Comparison of ENCODE assay signal across 1 cellular context in the genomic region with DNA sequence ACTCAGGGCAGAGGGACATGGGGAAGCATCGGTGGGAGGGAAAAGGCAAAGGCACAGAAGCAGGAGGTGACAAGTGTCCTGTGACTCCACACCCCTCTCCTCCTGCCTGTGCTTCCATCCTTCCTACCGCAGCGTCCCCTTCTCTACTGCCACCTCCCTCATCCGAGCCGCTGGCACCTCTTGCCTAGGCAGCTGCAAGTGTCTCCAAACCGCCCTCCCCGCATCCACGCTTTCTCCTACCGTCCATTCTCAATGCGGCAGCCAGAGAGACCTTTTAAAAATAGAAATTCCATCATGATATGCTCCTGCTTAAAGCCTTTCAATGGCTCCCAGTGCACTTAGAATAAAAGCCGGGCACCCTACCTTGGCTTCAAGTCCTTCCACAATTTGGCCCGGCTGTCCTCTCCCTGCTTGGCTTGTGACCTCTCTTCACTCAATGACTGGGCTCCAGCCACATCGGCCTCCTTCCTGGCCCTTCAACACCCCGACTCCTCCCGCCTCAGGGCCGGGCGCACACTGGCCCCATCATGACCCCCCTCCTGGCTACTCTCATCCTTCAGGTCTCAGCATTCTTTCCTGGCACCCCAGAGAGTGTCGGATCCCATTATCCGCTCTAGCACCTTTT.
TF ChIP-seq lines count a peak whose summit lies in the region.

No MANE protein-coding gene starts in this region.

TF ChIP-seq in H1, 55 proteins besides CTCF, POLR2A, EP300 and RAD21:
- TF ChIP-seq RBBP5 (IDR thresholded peaks at IDR 0.05; ENCODE audit: borderline replicate concordance, low read depth, low read length) = no peak
- no peak for TF ChIP-seq SAP30 (IDR thresholded peaks at IDR 0.05; ENCODE audit: insufficient read depth, insufficient replicate concordance, low read length)
- no peak for TF ChIP-seq HDAC2 (IDR thresholded peaks at IDR 0.05; ENCODE audit: borderline replicate concordance in 1 of 2, low read depth in 2 of 2, low read length in 2 of 2)
- TF ChIP-seq SIX5 (IDR thresholded peaks at IDR 0.05; ENCODE audit: low read depth, low read length) = no peak
- no peak for TF ChIP-seq TAF1 (IDR thresholded peaks at IDR 0.05; ENCODE audit: low read depth, low read length)
- no peak for TF ChIP-seq TCF12 (IDR thresholded peaks at IDR 0.05; ENCODE audit: low read depth, low read length)
- TF ChIP-seq, protein P1, sequence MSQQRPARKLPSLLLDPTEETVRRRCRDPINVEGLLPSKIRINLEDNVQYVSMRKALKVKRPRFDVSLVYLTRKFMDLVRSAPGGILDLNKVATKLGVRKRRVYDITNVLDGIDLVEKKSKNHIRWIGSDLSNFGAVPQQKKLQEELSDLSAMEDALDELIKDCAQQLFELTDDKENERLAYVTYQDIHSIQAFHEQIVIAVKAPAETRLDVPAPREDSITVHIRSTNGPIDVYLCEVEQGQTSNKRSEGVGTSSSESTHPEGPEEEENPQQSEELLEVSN (IDR thresholded peaks at IDR 0.05) = no peak
- TF ChIP-seq YY1 (IDR thresholded peaks at IDR 0.05; ENCODE audit: low read depth, low read length) = no peak
- no peak for TF ChIP-seq CREB1 (IDR thresholded peaks at IDR 0.05)
- no peak for TF ChIP-seq NRF1 (IDR thresholded peaks at IDR 0.05; ENCODE audit: low read depth, low read length)
- TF ChIP-seq GABPA (IDR thresholded peaks at IDR 0.05; ENCODE audit: borderline replicate concordance, insufficient read depth, low read length) = no peak
- TF ChIP-seq TBP (IDR thresholded peaks at IDR 0.05; ENCODE audit: low read depth, low read length) = no peak
- TF ChIP-seq FOSL1 (IDR thresholded peaks at IDR 0.05; ENCODE audit: insufficient read depth, low read depth, low read length) = no peak
- TF ChIP-seq KDM5A (IDR thresholded peaks at IDR 0.05; ENCODE audit: low read length) = no peak
- TF ChIP-seq GTF2F1 (IDR thresholded peaks at IDR 0.05; ENCODE audit: borderline replicate concordance, low read depth, low read length) = no peak
- no peak for TF ChIP-seq KDM1A (IDR thresholded peaks at IDR 0.05; ENCODE audit: borderline replicate concordance, low read length)
- TF ChIP-seq POLR2AphosphoS5 (IDR thresholded peaks at IDR 0.05; ENCODE audit: low read depth, low read length) = no peak
- no peak for TF ChIP-seq MAFK (IDR thresholded peaks at IDR 0.05; ENCODE audit: low read depth, low read length)
